ENCODE assay signal across 1 cellular context in the genomic region with DNA sequence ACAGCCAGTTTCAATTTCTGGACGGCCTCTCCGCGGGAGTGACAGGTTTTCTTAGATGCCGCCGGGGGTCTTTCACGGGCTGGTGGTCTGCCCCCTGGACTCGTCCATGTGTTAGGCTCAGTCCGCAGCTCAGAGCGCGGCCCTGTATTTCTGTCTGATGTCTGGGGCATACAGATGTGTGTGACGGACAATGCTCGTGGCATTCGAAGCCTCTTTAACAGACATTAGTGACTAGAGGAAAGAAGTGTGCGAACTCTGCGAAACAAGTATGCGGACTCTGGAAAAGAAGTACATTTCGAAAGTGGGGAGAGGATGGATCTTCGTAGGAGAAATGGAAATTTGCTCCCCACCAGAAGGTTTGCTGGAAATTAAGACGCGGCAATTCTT.
TF ChIP-seq lines count a peak whose summit lies in the region.

No MANE protein-coding gene starts in this region.

TF ChIP-seq in HepG2, 621 proteins besides CTCF, POLR2A, EP300 and RAD21:
- 0 out of 2 replicates have a peak, but pooled peaks have one; percentile 19 for TF ChIP-seq ZC3H13 (CRISPR knock-in tag; IDR thresholded peaks at IDR 0.05)
- TF ChIP-seq ELF1 (CRISPR knock-in tag; IDR thresholded peaks at IDR 0.05) = no peak
- TF ChIP-seq MEF2D (CRISPR knock-in tag; IDR thresholded peaks at IDR 0.05) = no peak
- no peak for TF ChIP-seq FOXM1 (CRISPR knock-in tag; IDR thresholded peaks at IDR 0.05)
- no peak for TF ChIP-seq NR2C2 (CRISPR knock-in tag; IDR thresholded peaks at IDR 0.05; ENCODE audit: borderline replicate concordance)
- 0 out of 2 replicates have a peak, but pooled peaks have one; percentile 1 for TF ChIP-seq YEATS2 (CRISPR knock-in tag; IDR thresholded peaks at IDR 0.05; ENCODE audit: borderline replicate concordance)
- TF ChIP-seq CBX5 (CRISPR knock-in tag; IDR thresholded peaks at IDR 0.05; ENCODE audit: borderline replicate concordance) = no peak
- no peak for TF ChIP-seq ZSCAN20 (CRISPR knock-in tag; IDR thresholded peaks at IDR 0.05; ENCODE audit: borderline replicate concordance)
- no peak for TF ChIP-seq ZBTB7A (CRISPR knock-in tag; IDR thresholded peaks at IDR 0.05)
- 0 out of 2 replicates have a peak, but pooled peaks have one; percentile 37 for TF ChIP-seq ZSCAN21 (CRISPR knock-in tag; IDR thresholded peaks at IDR 0.05; ENCODE audit: borderline replicate concordance)
- TF ChIP-seq HDAC6 (IDR thresholded peaks at IDR 0.05; ENCODE audit: low read depth, low read length) = no peak
- TF ChIP-seq RARA (CRISPR knock-in tag; IDR thresholded peaks at IDR 0.05) = no peak
- TF ChIP-seq SOX6 (IDR thresholded peaks at IDR 0.05) = no peak
- TF ChIP-seq SOX6 (CRISPR knock-in tag; IDR thresholded peaks at IDR 0.05) = peak; percentile 4; the same call in 1 of the 2 replicates
- peak; percentile 13; the same call in 1 of the 2 replicates for TF ChIP-seq ZFX (CRISPR knock-in tag; IDR thresholded peaks at IDR 0.05; ENCODE audit: low read depth)
- no peak for TF ChIP-seq ZFP62 (CRISPR knock-in tag; IDR thresholded peaks at IDR 0.05)
